Comparison of ENCODE assay signal across 15 cellular contexts in the genomic region with DNA sequence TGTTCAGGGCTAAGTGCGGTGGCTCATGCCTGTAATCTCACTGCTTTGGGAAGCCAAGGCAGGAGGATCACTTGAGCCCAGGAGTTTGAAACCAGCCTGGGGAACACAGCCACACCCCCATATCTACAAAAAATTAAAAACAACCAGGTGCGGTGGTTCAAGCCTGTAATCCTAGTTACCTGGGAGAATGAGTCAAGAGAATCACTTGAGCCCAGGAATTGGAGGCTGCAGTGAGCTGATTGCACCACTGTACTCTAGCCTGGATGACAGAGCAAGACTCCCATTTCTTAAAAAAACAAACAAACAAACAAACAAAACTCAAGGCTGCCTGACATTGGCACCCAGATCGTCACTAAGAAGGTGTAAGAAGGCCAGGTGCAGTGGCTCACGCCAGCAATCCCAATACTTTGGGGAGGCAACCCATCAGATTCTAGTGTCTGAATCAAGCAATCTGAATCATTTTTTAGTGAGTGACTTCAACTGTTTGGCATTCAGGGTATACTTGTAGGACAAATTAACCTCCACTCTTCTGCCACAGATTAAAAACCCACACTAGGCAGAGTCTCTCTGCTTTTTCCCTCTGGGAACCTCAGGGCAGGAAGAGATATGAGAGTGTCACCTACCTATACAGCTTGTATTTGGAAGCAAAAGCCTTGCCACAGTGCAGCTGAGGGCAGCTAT.
DNase-seq lines count a peak whose midpoint lies in the region; ATAC-seq and TF ChIP-seq lines count a peak whose summit lies in the region.
"Had no signal": no experiment of that assay in that cellular context is flagged by ENCODE, and none has a peak within 500 bp of the region (broad histone marks: within the 10 kb centered on the region; RNA-seq: fewer than 3 reads in every experiment).

No MANE protein-coding gene starts in this region.

- H3K27me3 ChIP-seq in RWPE2 (ENCODE audit: insufficient read depth, poor library complexity, severe bottlenecking) (no peaks in the 10 kb centered on the region), MM.1S (replicated peaks; ENCODE audit: insufficient read depth, low read length) (no peaks in the 10 kb centered on the region)

- H3K9me3 ChIP-seq in RWPE2 (ENCODE audit: severe bottlenecking) (no peaks in the 10 kb centered on the region), MM.1S (replicated peaks; ENCODE audit: insufficient read depth, low read length) (no peaks in the 10 kb centered on the region)

- H3K4me2 ChIP-seq in MM.1S (ENCODE audit: low read depth, low read length) = no peak overlapping the region

- TF ChIP-seq CTCF in RWPE2 (IDR thresholded peaks at IDR 0.05; ENCODE audit: poor library complexity, severe bottlenecking) = no peak
- no peak for TF ChIP-seq CTCF in fibroblast of mammary gland (conservative IDR thresholded peaks at IDR 0.05; ENCODE audit: control insufficient read depth, insufficient read depth, low read depth, low read length)
- TF ChIP-seq CTCF in MM.1S (IDR thresholded peaks at IDR 0.05; ENCODE audit: low read length) = no peak

- H3F3A ChIP-seq in MM.1S (ENCODE audit: insufficient read depth, low read length) = no peaks in the 10 kb centered on the region

- no peak for DNase-seq in activated naive CD4-positive, alpha-beta T cell treated with anti-CD3 and anti-CD28 coated beads, Interleukin-2, amount 10 ng/mL, durations not matched to agents 7 days and 5 days
- DNase-seq in RWPE2 (ENCODE audit: low spot score) (no peak), fibroblast of mammary gland (ENCODE audit: low read depth) (peak; percentile 32), MM.1S (no peak), cerebellar cortex (ENCODE audit: low spot score) (no peak), GOT3 (lab: John Stamatoyannopoulos, UW) (no peak)
- DNase-seq in stimulated activated effector memory CD8-positive, alpha-beta T cell treated with anti-CD3 and anti-CD28 coated beads, Interleukin-12 subunit alpha, Interleukin-12 subunit beta, amount 100 ng/mL, for 72 hours (ENCODE audit: low spot score in 2 of 2) = no peak
- DNase-seq: activated CD4-positive, alpha-beta T cell treated with anti-CD3 and anti-CD28 coated beads, Interleukin-2, amount 10 ng/mL, durations not matched to agents 7 days and 5 days; amniotic stem cell; mesendoderm; MV-4-11; occipital lobe; T-helper 1 cell had no signal

- no peak for ATAC-seq in RWPE2 (ENCODE audit: low read depth)
- ATAC-seq in stimulated activated effector memory CD8-positive, alpha-beta T cell treated with anti-CD3 and anti-CD28 coated beads, Interleukin-12 subunit alpha, Interleukin-12 subunit beta, amount 100 ng/mL, for 72 hours = no peak

- H2AFZ ChIP-seq in MM.1S (ENCODE audit: low read length) = no peak overlapping the region

- peak overlapping the region; percentile 86 for H3K27ac ChIP-seq in RWPE2 (ENCODE audit: poor library complexity, severe bottlenecking)
- H3K27ac ChIP-seq in MM.1S (ENCODE audit: low read length) = no peak overlapping the region
- H3K27ac ChIP-seq: HL-60 had no signal

- peaks cover 78% of the 10 kb centered on the region for H3K36me3 ChIP-seq in RWPE2 (ENCODE audit: low read depth)
- H3K36me3 ChIP-seq in MM.1S (replicated peaks; ENCODE audit: insufficient read depth, low read length) = peaks cover 9% of the 10 kb centered on the region

- no peaks in the 10 kb centered on the region for H3K9me3 Mint-ChIP-seq in activated naive CD4-positive, alpha-beta T cell treated with anti-CD3 and anti-CD28 coated beads, Interleukin-2, amount 50 U/mL, for 24 hours
- no peaks in the 10 kb centered on the region for H3K9me3 Mint-ChIP-seq in activated naive CD4-positive, alpha-beta T cell treated with anti-CD3 and anti-CD28 coated beads, Interleukin-2, amount 10 ng/mL, durations not matched to agents 7 days and 5 days
- H3K9me3 Mint-ChIP-seq in stimulated activated effector memory CD8-positive, alpha-beta T cell treated with anti-CD3 and anti-CD28 coated beads, Interleukin-12 subunit alpha, Interleukin-12 subunit beta, amount 100 ng/mL, for 72 hours = no peaks in the 10 kb centered on the region
- H3K9me3 Mint-ChIP-seq: activated CD4-positive, alpha-beta T cell treated with anti-CD3 and anti-CD28 coated beads, Interleukin-2, amount 10 ng/mL, durations not matched to agents 7 days and 5 days had no signal

- peak overlapping the region; percentile 88 for H3K27ac Mint-ChIP-seq in activated naive CD4-positive, alpha-beta T cell treated with anti-CD3 and anti-CD28 coated beads, Interleukin-2, amount 50 U/mL, for 24 hours
- no peak overlapping the region for H3K27ac Mint-ChIP-seq in activated naive CD4-positive, alpha-beta T cell treated with anti-CD3 and anti-CD28 coated beads, Interleukin-2, amount 10 ng/mL, durations not matched to agents 7 days and 5 days
- peak overlapping the region; percentile 99 for H3K27ac Mint-ChIP-seq in stimulated activated effector memory CD8-positive, alpha-beta T cell treated with anti-CD3 and anti-CD28 coated beads, Interleukin-12 subunit alpha, Interleukin-12 subunit beta, amount 100 ng/mL, for 72 hours
- H3K27ac Mint-ChIP-seq: activated CD4-positive, alpha-beta T cell treated with anti-CD3 and anti-CD28 coated beads, Interleukin-2, amount 10 ng/mL, durations not matched to agents 7 days and 5 days had no signal

- H3K27me3 Mint-ChIP-seq in activated naive CD4-positive, alpha-beta T cell treated with anti-CD3 and anti-CD28 coated beads, Interleukin-2, amount 50 U/mL, for 24 hours = no peaks in the 10 kb centered on the region
- no peaks in the 10 kb centered on the region for H3K27me3 Mint-ChIP-seq in activated naive CD4-positive, alpha-beta T cell treated with anti-CD3 and anti-CD28 coated beads, Interleukin-2, amount 10 ng/mL, durations not matched to agents 7 days and 5 days
- H3K27me3 Mint-ChIP-seq: activated CD4-positive, alpha-beta T cell treated with anti-CD3 and anti-CD28 coated beads, Interleukin-2, amount 10 ng/mL, durations not matched to agents 7 days and 5 days had no signal

- H3K79me2 ChIP-seq in MM.1S (ENCODE audit: low read length) = peaks cover 84% of the 10 kb centered on the region

- no peak overlapping the region for H3K9ac ChIP-seq in MM.1S (ENCODE audit: low read length)

- peak overlapping the region; percentile 100 for H3K4me3 Mint-ChIP-seq in activated naive CD4-positive, alpha-beta T cell treated with anti-CD3 and anti-CD28 coated beads, Interleukin-2, amount 50 U/mL, for 24 hours
- H3K4me3 Mint-ChIP-seq in activated naive CD4-positive, alpha-beta T cell treated with anti-CD3 and anti-CD28 coated beads, Interleukin-2, amount 10 ng/mL, durations not matched to agents 7 days and 5 days = no peak overlapping the region
- H3K4me3 Mint-ChIP-seq in stimulated activated effector memory CD8-positive, alpha-beta T cell treated with anti-CD3 and anti-CD28 coated beads, Interleukin-12 subunit alpha, Interleukin-12 subunit beta, amount 100 ng/mL, for 72 hours = peak overlapping the region; percentile 99
- H3K4me3 Mint-ChIP-seq: activated CD4-positive, alpha-beta T cell treated with anti-CD3 and anti-CD28 coated beads, Interleukin-2, amount 10 ng/mL, durations not matched to agents 7 days and 5 days had no signal

- H3K4me3 ChIP-seq in RWPE2 (ENCODE audit: severe bottlenecking) (no peak overlapping the region), fibroblast of mammary gland (ENCODE audit: control insufficient read depth, low read depth, low read length) (no peak overlapping the region), MM.1S (ENCODE audit: low read length) (no peak overlapping the region)

- no peaks in the 10 kb centered on the region for H3K9me2 ChIP-seq in MM.1S (replicated peaks; ENCODE audit: insufficient read depth, low read length)

- H3K36me3 Mint-ChIP-seq in activated naive CD4-positive, alpha-beta T cell treated with anti-CD3 and anti-CD28 coated beads, Interleukin-2, amount 50 U/mL, for 24 hours = peaks cover 42% of the 10 kb centered on the region
- H3K36me3 Mint-ChIP-seq in activated naive CD4-positive, alpha-beta T cell treated with anti-CD3 and anti-CD28 coated beads, Interleukin-2, amount 10 ng/mL, durations not matched to agents 7 days and 5 days = peaks cover 34% of the 10 kb centered on the region
- H3K36me3 Mint-ChIP-seq in stimulated activated effector memory CD8-positive, alpha-beta T cell treated with anti-CD3 and anti-CD28 coated beads, Interleukin-12 subunit alpha, Interleukin-12 subunit beta, amount 100 ng/mL, for 72 hours = peaks cover 100% of the 10 kb centered on the region

- H3K4me1 ChIP-seq in RWPE2 (ENCODE audit: insufficient read depth, poor library complexity, severe bottlenecking) (peaks cover 52% of the 10 kb centered on the region), MM.1S (ENCODE audit: low read length) (peaks cover 19% of the 10 kb centered on the region)

- peaks cover 8% of the 10 kb centered on the region; the same call in 1 of the 2 replicates for H4K20me1 ChIP-seq in MM.1S (ENCODE audit: insufficient read depth, low read length)

- H3K4me1 Mint-ChIP-seq in activated naive CD4-positive, alpha-beta T cell treated with anti-CD3 and anti-CD28 coated beads, Interleukin-2, amount 50 U/mL, for 24 hours = peaks cover 71% of the 10 kb centered on the region
- H3K4me1 Mint-ChIP-seq in activated naive CD4-positive, alpha-beta T cell treated with anti-CD3 and anti-CD28 coated beads, Interleukin-2, amount 10 ng/mL, durations not matched to agents 7 days and 5 days = peaks cover 45% of the 10 kb centered on the region
- peaks cover 75% of the 10 kb centered on the region for H3K4me1 Mint-ChIP-seq in stimulated activated effector memory CD8-positive, alpha-beta T cell treated with anti-CD3 and anti-CD28 coated beads, Interleukin-12 subunit alpha, Interleukin-12 subunit beta, amount 100 ng/mL, for 72 hours

- CTCF ChIA-PET in activated naive CD4-positive, alpha-beta T cell treated with anti-CD3 and anti-CD28 coated beads, Interleukin-2, amount 10 ng/mL, durations not matched to agents 7 days and 5 days (lab: Charles Lee) = no interaction called here
